In genomic region chr3:44989636-44990373, GRCh38 we compare ENCODE assay signal across 11 cellular contexts.
"Had no signal": no experiment of that assay in that cellular context is flagged by ENCODE, and none has a peak within 500 bp of the region (broad histone marks: within the 10 kb centered on the region; RNA-seq: fewer than 3 reads in every experiment).

No MANE protein-coding gene starts in this region.

- ATAC-seq: activated CD4-positive, alpha-beta T cell treated with anti-CD3 and anti-CD28 coated beads for 36 hours; activated T-helper 17 cell treated with anti-CD3 and anti-CD28 coated beads, Interleukin-2, amount 50 U/mL, for 72 hours; naive thymus-derived CD4-positive, alpha-beta T cell; stimulated activated memory B cell treated with anti-CD40 and anti-IgM and Interleukin-4, amounts not matched to agents 10 μg/mL and 1 μg/mL and 100 μg/mL, for 72 hours had no signal

- DNase-seq: activated CD4-positive, alpha-beta T cell treated with anti-CD3 and anti-CD28 coated beads for 36 hours; activated naive CD4-positive, alpha-beta T cell treated with anti-CD3 and anti-CD28 coated beads for 36 hours; activated T-cell treated with anti-CD3 and anti-CD28 coated beads for 4 hours; central memory CD4-positive, alpha-beta T cell; foreskin fibroblast; naive thymus-derived CD4-positive, alpha-beta T cell; right cardiac atrium; T1000; transverse colon had no signal
